In the genomic region with DNA sequence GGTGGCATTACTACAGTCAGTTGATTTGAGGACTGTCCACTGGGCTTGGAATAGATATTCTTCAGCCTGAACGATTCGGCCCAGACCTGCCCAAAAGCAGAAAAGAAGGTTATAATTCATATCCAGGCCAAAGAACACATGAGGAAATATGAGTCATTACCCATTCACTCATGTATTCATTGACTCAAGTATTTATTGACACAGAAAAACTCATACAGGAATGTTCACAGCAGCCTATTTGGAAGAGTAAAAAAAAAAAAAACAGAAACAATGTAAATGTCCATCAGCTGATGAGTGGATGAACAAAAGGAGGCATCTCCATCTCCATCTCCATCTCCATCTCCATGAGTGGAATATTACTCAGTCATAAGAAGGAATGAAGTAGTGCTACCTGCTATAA, we compare ENCODE assay signal across 14 cellular contexts. TPM values are rescaled to one million over a fixed set of nuclear protein-coding genes. Genes with fewer than 3 reads are reported as not detected.
DNase-seq lines count a peak whose midpoint lies in the region; ATAC-seq and TF ChIP-seq lines count a peak whose summit lies in the region.
"Had no signal": no experiment of that assay in that cellular context is flagged by ENCODE, and none has a peak within 500 bp of the region (broad histone marks: within the 10 kb centered on the region; RNA-seq: fewer than 3 reads in every experiment).

No MANE protein-coding gene starts in this region.

- H3K36me3 ChIP-seq in GM23248 (ENCODE audit: low read depth) = no peaks in the 10 kb centered on the region
- H3K36me3 ChIP-seq: cardiac muscle cell, esophagus squamous epithelium had no signal

- 26 to 31% methylated on average over 2 of the region's 2 CpGs for WGBS in GM23248 (ENCODE audit: low coverage in 1 of 2, low lambda C conversion rate in 2 of 2, missing lambda C conversion rate in 2 of 2), 2 experiments

- no peaks in the 10 kb centered on the region for H3K27me3 ChIP-seq in GM23248 (replicated peaks; ENCODE audit: insufficient read depth)
- H3K27me3 ChIP-seq: cardiac muscle cell, esophagus squamous epithelium had no signal

- no peaks in the 10 kb centered on the region for H3K9me3 ChIP-seq in GM23248 (ENCODE audit: low read depth)
- H3K9me3 ChIP-seq: esophagus squamous epithelium had no signal

- H3K9ac ChIP-seq in GM23248 = no peak overlapping the region
- H3K9ac ChIP-seq: parathyroid adenoma had no signal

- H3K4me3 ChIP-seq in GM23248 (no peak overlapping the region), fibroblast of mammary gland (ENCODE audit: control insufficient read depth, low read depth, low read length) (no peak overlapping the region), retinal pigment epithelial cell (ENCODE audit: low read length) (no peak overlapping the region)
- H3K4me3 ChIP-seq: cardiac muscle cell, esophagus squamous epithelium had no signal

- no peak overlapping the region for H2AFZ ChIP-seq in GM23248
- H2AFZ ChIP-seq: parathyroid adenoma had no signal

- 0 out of 2 replicates have a peak, but pooled peaks cover 3% of the 10 kb centered on the region for H3K4me1 ChIP-seq in GM23248 (ENCODE audit: insufficient read depth)
- H3K4me1 ChIP-seq: parathyroid adenoma had no signal

- no peaks in the 10 kb centered on the region for H3K79me2 ChIP-seq in GM23248 (ENCODE audit: insufficient read depth)
- H3K79me2 ChIP-seq: parathyroid adenoma had no signal

- H4K20me1 ChIP-seq in GM23248 (ENCODE audit: insufficient read depth) = no peaks in the 10 kb centered on the region

- intact Hi-C loops in posterior vena cava (cut with DNase I) = no loop called here

- no peak for TF ChIP-seq CTCF in fibroblast of mammary gland (conservative IDR thresholded peaks at IDR 0.05; ENCODE audit: control insufficient read depth, insufficient read depth, low read depth, low read length)
- no peak for TF ChIP-seq CTCF in retinal pigment epithelial cell (conservative IDR thresholded peaks at IDR 0.05; ENCODE audit: low read depth, low read length)

- ATAC-seq in GM18517 (IDR thresholded peaks at IDR 0.05; ENCODE audit: unreplicated experiment) = no peak
- ATAC-seq: activated T-cell treated with anti-CD3 and anti-CD28 coated beads, Interleukin-2, amount 50 U/mL, for 72 hours; stimulated activated naive B cell treated with anti-CD40 and anti-IgM and Interleukin-4, amounts not matched to agents 10 μg/mL and 1 μg/mL and 100 μg/mL, for 72 hours had no signal

- in situ Hi-C loops in GM23248 (cut with MboI) = no loop called here

- peak; percentile 85 for DNase-seq in GM23248
- peak; percentile 22 for DNase-seq in RPMI7951 (ENCODE audit: low read depth)
- peak; percentile 88 for DNase-seq in fibroblast of mammary gland (ENCODE audit: low read depth)
- DNase-seq in retinal pigment epithelial cell (ENCODE audit: low read depth) = peak; percentile 43
- no peak for DNase-seq in posterior vena cava (ENCODE audit: low spot score)
- DNase-seq in C1 segment of cervical spinal cord (lab: John Stamatoyannopoulos, UW) = no peak
- DNase-seq: activated T-cell treated with anti-CD3 and anti-CD28 coated beads, Interleukin-2, amount 50 U/mL, for 72 hours; esophagus squamous epithelium; NCI-H526; stimulated activated CD4-positive, alpha-beta T cell treated with anti-CD3 and anti-CD28 coated beads, Interleukin-1b, Interleukin-23, amount 100 ng/mL, for 48 hours; stimulated activated naive B cell treated with anti-CD40 and anti-IgM and Interleukin-4, amounts not matched to agents 10 μg/mL and 1 μg/mL and 100 μg/mL, for 72 hours had no signal

- no peaks in the 10 kb centered on the region for H3K9me2 ChIP-seq in GM23248 (ENCODE audit: insufficient read depth)

- H3K27ac ChIP-seq in GM23248 = no peak overlapping the region
- H3K27ac ChIP-seq: cardiac muscle cell, esophagus squamous epithelium, parathyroid adenoma had no signal

- peaks cover 12% of the 10 kb centered on the region for H3F3A ChIP-seq in GM23248 (ENCODE audit: insufficient read depth)

- H3K4me2 ChIP-seq in GM23248 (ENCODE audit: unreplicated experiment) = no peak overlapping the region

RNA-seq across cellular contexts. Expression of a gene that starts 15.9 kb away (rescaled TPM):
- 0.13 and 3.2 TPM in 2 replicates for total RNA-seq in GM23248 (2014; rRNA removed; shearing (Covaris generic))
- 0.68 and 1.4 TPM in 2 replicates for polyA plus RNA-seq in GM23248 (2016; fragmentation: Nextera tagmentation; extraction: Ambion mirVana)
- 0.12 and 1.7 TPM in 2 replicates for total RNA-seq in RPMI7951 (2014; rRNA removed; shearing (Covaris generic))
- total RNA-seq in posterior vena cava = under 1 TPM in 1 of 2 donors, not detected in 1; 0.69 TPM

RNA-seq across cellular contexts. Expression of a gene that starts 16.4 kb away (rescaled TPM):
- total RNA-seq in GM23248 (2014; rRNA removed; shearing (Covaris generic)) = 37.3 and 66.8 TPM in 2 replicates
- 100 and 106 TPM in 2 replicates for polyA plus RNA-seq in GM23248 (2016; fragmentation: Nextera tagmentation; extraction: Ambion mirVana)
- 69.1 and 76.6 TPM in 2 replicates for total RNA-seq in RPMI7951 (2014; rRNA removed; shearing (Covaris generic))
- 10 to 100 TPM; 47.0 to 55.9 TPM for total RNA-seq in posterior vena cava

RNA-seq across cellular contexts. Expression of a gene that starts 23.1 kb away (rescaled TPM):
- 0.13 and 0.65 TPM in 2 replicates for total RNA-seq in GM23248 (2014; rRNA removed; shearing (Covaris generic))
- 1.2 and 1.6 TPM in 2 replicates for polyA plus RNA-seq in GM23248 (2016; fragmentation: Nextera tagmentation; extraction: Ambion mirVana)
- 0.84 and 2.5 TPM in 2 replicates for total RNA-seq in RPMI7951 (2014; rRNA removed; shearing (Covaris generic))
- 1 to 10 TPM; 4.3 to 4.6 TPM for total RNA-seq in posterior vena cava

RNA-seq across cellular contexts. Expression of a gene that starts 59.3 kb away (rescaled TPM):
- total RNA-seq in GM23248 (2014; rRNA removed; shearing (Covaris generic)) = 0.22 TPM in 1 of 2 replicates, not detected in the other
- polyA plus RNA-seq in GM23248 (2016; fragmentation: Nextera tagmentation; extraction: Ambion mirVana) = 0.03 TPM in 1 of 2 replicates, not detected in the other
- total RNA-seq in RPMI7951 (2014; rRNA removed; shearing (Covaris generic)) = 0.12 and 0.88 TPM in 2 replicates
- total RNA-seq in posterior vena cava = under 1 TPM; 0.24 to 0.74 TPM

Comparison
In these comparisons a context has a peak if more than half of its experiments do, and no peak if none do; other contexts are left out.
1. DNase-seq: peak in GM23248 (single experiment), RPMI7951 (single experiment), fibroblast of mammary gland (single experiment) and retinal pigment epithelial cell (single experiment); none in posterior vena cava (single experiment) and C1 segment of cervical spinal cord (0 of 14).